15 cellular contexts compared by ENCODE assay signal in genomic region chr4:108148316-108148715, GRCh38. TPM values are rescaled to one million over a fixed set of nuclear protein-coding genes. Genes with fewer than 3 reads are reported as not detected.
DNase-seq lines count a peak whose midpoint lies in the region; ATAC-seq and TF ChIP-seq lines count a peak whose summit lies in the region.
"Had no signal": no experiment of that assay in that cellular context is flagged by ENCODE, and none has a peak within 500 bp of the region (broad histone marks: within the 10 kb centered on the region; RNA-seq: fewer than 3 reads in every experiment).

No MANE protein-coding gene starts in this region.

- H3K27ac ChIP-seq in Karpas-422 (ENCODE audit: low read length): no peak overlapping the region

- TF ChIP-seq CTCF in Calu3 (IDR thresholded peaks at IDR 0.05; ENCODE audit: unreplicated experiment): no peak

- CTCF ChIA-PET in activated CD4-positive, alpha-beta T cell treated with anti-CD3 and anti-CD28 coated beads, Interleukin-2, amount 10 ng/mL, durations not matched to agents 7 days and 5 days (lab: Charles Lee): interaction anchor here (0.6 to 1.4 kb wide), 2 partner anchors 35 to 112 kb away, joined by 3 to 4 read pairs; no protein-coding TSS in a partner anchor
- CTCF ChIA-PET in Calu3 (lab: Charles Lee): no interaction called here

- DNase-seq in activated CD4-positive, alpha-beta T cell treated with anti-CD3 and anti-CD28 coated beads, Interleukin-2, amount 10 ng/mL, durations not matched to agents 7 days and 5 days: no peak
- DNase-seq in activated CD4-positive, alpha-beta T cell treated with anti-CD3 and anti-CD28 coated beads for 1 hour: no peak
- DNase-seq in DMS153 (lab: John Stamatoyannopoulos, UW) (peak; percentile 40), SHP77 (lab: John Stamatoyannopoulos, UW) (peak; percentile 24 to 67), Karpas-422 (no peak), Calu3 (no peak), NCI-H524 (lab: John Stamatoyannopoulos, UW) (no peak)
- DNase-seq: H9, kidney, midbrain, NCI-H1105 treated with DMSO at 0.1 percent for 48 hours, NCI-H524 treated with DMSO at 0.1 percent for 48 hours, RPMI8226, substantia nigra had no signal

- peak overlapping the region; percentile 79 for H3K27ac Mint-ChIP-seq in activated CD4-positive, alpha-beta T cell treated with anti-CD3 and anti-CD28 coated beads, Interleukin-2, amount 10 ng/mL, durations not matched to agents 7 days and 5 days
- H3K27ac Mint-ChIP-seq in Calu3 (ENCODE audit: unreplicated experiment): no peak overlapping the region
- H3K27ac Mint-ChIP-seq: H9 had no signal

- no peaks in the 10 kb centered on the region for H3K4me1 ChIP-seq in Karpas-422 (ENCODE audit: low read length)

- POLR2A ChIA-PET in activated CD4-positive, alpha-beta T cell treated with anti-CD3 and anti-CD28 coated beads, Interleukin-2, amount 10 ng/mL, durations not matched to agents 7 days and 5 days (lab: Charles Lee): no interaction called here

- H3K27me3 ChIP-seq in Karpas-422 (ENCODE audit: low read length): no peaks in the 10 kb centered on the region

- intact Hi-C loops in Calu3 (cut with micrococcal nuclease; ENCODE audit: unreplicated experiment): no loop called here

- peaks cover 88% of the 10 kb centered on the region for H3K4me1 Mint-ChIP-seq in activated CD4-positive, alpha-beta T cell treated with anti-CD3 and anti-CD28 coated beads, Interleukin-2, amount 10 ng/mL, durations not matched to agents 7 days and 5 days
- no peaks in the 10 kb centered on the region for H3K4me1 Mint-ChIP-seq in Calu3 (ENCODE audit: low read depth, unreplicated experiment)

- no peaks in the 10 kb centered on the region for H4K20me1 ChIP-seq in Karpas-422 (ENCODE audit: insufficient read depth, low read depth, low read length)

- H3K36me3 Mint-ChIP-seq in activated CD4-positive, alpha-beta T cell treated with anti-CD3 and anti-CD28 coated beads, Interleukin-2, amount 10 ng/mL, durations not matched to agents 7 days and 5 days (ENCODE audit: low read depth): peaks cover 80% of the 10 kb centered on the region
- H3K36me3 Mint-ChIP-seq in Calu3 (ENCODE audit: insufficient read depth, unreplicated experiment): no peaks in the 10 kb centered on the region

- H3K9me3 Mint-ChIP-seq in activated CD4-positive, alpha-beta T cell treated with anti-CD3 and anti-CD28 coated beads, Interleukin-2, amount 10 ng/mL, durations not matched to agents 7 days and 5 days: no peaks in the 10 kb centered on the region
- no peaks in the 10 kb centered on the region for H3K9me3 Mint-ChIP-seq in Calu3 (ENCODE audit: low read depth, unreplicated experiment)
- H3K9me3 Mint-ChIP-seq: H9 had no signal

- no peak overlapping the region for H2AFZ ChIP-seq in Karpas-422 (ENCODE audit: low read length)

- no peak overlapping the region for H3K4me3 ChIP-seq in Karpas-422 (ENCODE audit: low read length)

- BruUV-seq in Calu3 (replicated peaks; lab: Mats Ljungman, UMichigan): no TSS peak

- H3K79me2 ChIP-seq in Karpas-422 (ENCODE audit: low read length): no peaks in the 10 kb centered on the region

- no peak overlapping the region for H3K4me2 ChIP-seq in Karpas-422 (ENCODE audit: low read depth, low read length, poor library complexity, severe bottlenecking)

- H3K9me2 ChIP-seq in Karpas-422 (replicated peaks; ENCODE audit: insufficient read depth, low read length): no peaks in the 10 kb centered on the region

- ATAC-seq in esophagus mucosa: peak; percentile 62

- no peaks in the 10 kb centered on the region for H3K36me3 ChIP-seq in Karpas-422 (ENCODE audit: insufficient read depth, low read length)

- H3K9me3 ChIP-seq in Karpas-422 (ENCODE audit: low read length): no peaks in the 10 kb centered on the region

- H3K4me3 Mint-ChIP-seq in activated CD4-positive, alpha-beta T cell treated with anti-CD3 and anti-CD28 coated beads, Interleukin-2, amount 10 ng/mL, durations not matched to agents 7 days and 5 days: peak overlapping the region; percentile 28
- no peak overlapping the region for H3K4me3 Mint-ChIP-seq in Calu3 (ENCODE audit: low read depth, unreplicated experiment)
- H3K4me3 Mint-ChIP-seq: H9 had no signal

- no peak overlapping the region for H3K9ac ChIP-seq in Karpas-422 (ENCODE audit: low read length)

- no peaks in the 10 kb centered on the region for H3K27me3 Mint-ChIP-seq in activated CD4-positive, alpha-beta T cell treated with anti-CD3 and anti-CD28 coated beads, Interleukin-2, amount 10 ng/mL, durations not matched to agents 7 days and 5 days
- H3K27me3 Mint-ChIP-seq in Calu3 (ENCODE audit: unreplicated experiment): no peaks in the 10 kb centered on the region

RNA-seq across cellular contexts. Expression of gene LEF1, which starts 20.4 kb away (rescaled TPM):
- total RNA-seq in activated CD4-positive, alpha-beta T cell treated with anti-CD3 and anti-CD28 coated beads, Interleukin-2, amount 10 ng/mL, durations not matched to agents 7 days and 5 days: 100 to 1,000 TPM; 386 to 498 TPM
- total RNA-seq in esophagus mucosa (10.0 TPM), Calu3 (2022) (0.42 TPM in 1 of 2 replicates, not detected in the other)
- not detected in 2 replicates for total RNA-seq in Karpas-422 (2014; rRNA removed; shearing (Covaris generic); ENCODE audit: low replicate concordance)

Comparison
In these comparisons a context has a peak if more than half of its experiments do, and no peak if none do; other contexts are left out.
1. DNase-seq: peak in DMS153 (single experiment) and SHP77 (2 of 2); none in activated CD4-positive, alpha-beta T cell treated with anti-CD3 and anti-CD28 coated beads, Interleukin-2, amount 10 ng/mL, durations not matched to agents 7 days and 5 days (single experiment), activated CD4-positive, alpha-beta T cell treated with anti-CD3 and anti-CD28 coated beads for 1 hour (single experiment), Karpas-422 (single experiment), Calu3 (single experiment) and NCI-H524 (0 of 2).
2. RNA of gene LEF1, which starts 20.4 kb away (total RNA-seq): 386 to 498 TPM in activated CD4-positive, alpha-beta T cell treated with anti-CD3 and anti-CD28 coated beads, Interleukin-2, amount 10 ng/mL, durations not matched to agents 7 days and 5 days; 10.0 TPM in esophagus mucosa (single experiment), 0.42 TPM in Calu3 and not detected in Karpas-422; every median in the first group is over 10 times any median in the second.